Comparison of ENCODE assay signal across 11 cellular contexts in the genomic region with DNA sequence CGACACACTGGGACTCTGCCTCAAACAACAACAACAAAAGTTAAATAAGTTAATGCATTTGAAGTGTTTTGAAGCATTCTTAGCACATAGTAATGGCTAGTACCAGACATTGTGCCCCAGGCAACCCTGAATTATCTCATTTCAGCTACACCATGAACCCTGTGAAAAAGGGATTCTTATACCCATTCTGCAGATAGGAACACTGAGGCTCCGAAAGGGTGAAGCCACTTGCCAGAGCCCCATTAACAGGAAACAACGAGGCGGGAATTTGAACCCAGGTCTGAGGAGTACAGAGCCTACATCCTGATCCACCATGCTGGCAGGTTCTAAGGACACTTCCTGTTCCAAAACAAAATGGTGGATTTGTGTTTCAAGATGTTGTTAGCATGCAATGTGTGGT. TPM values are rescaled to one million over a fixed set of nuclear protein-coding genes. Genes with fewer than 3 reads are reported as not detected.
"Had no signal": no experiment of that assay in that cellular context is flagged by ENCODE, and none has a peak within 500 bp of the region (broad histone marks: within the 10 kb centered on the region; RNA-seq: fewer than 3 reads in every experiment).

No MANE protein-coding gene starts in this region.

- H3K27ac ChIP-seq: GM23248 had no signal

- H3K9ac ChIP-seq: GM23248 had no signal

- ATAC-seq: GM23338, HCT116 had no signal

- H3K27ac Mint-ChIP-seq: GM23338, HFFc6 had no signal

- H3K4me1 ChIP-seq: HAP-1 had no signal

- H3K4me3 ChIP-seq: GM23248, GM23338, HAP-1 had no signal

- DNase-seq: GM23248, GOT3, H7, H9, HCEC 1CT, HFFc6 had no signal

- H3K9me3 ChIP-seq: HAP-1 had no signal

- FAIRE-seq: H54 had no signal

- H3K4me2 ChIP-seq: GM23338 had no signal

- H3K36me3 ChIP-seq: HAP-1 had no signal

- H3K4me3 Mint-ChIP-seq: GM23338, H9, HFFc6 had no signal

- H3K4me1 Mint-ChIP-seq: GM23338, H9 had no signal

- H2AFZ ChIP-seq: GM23248, GM23338 had no signal

RNA-seq across cellular contexts. Expression of a gene that starts 9.2 kb away (rescaled TPM):
- total RNA-seq: GM23248, H4, H7, HFFc6 had no signal
- polyA plus RNA-seq: GM23248 had no signal
